30 cellular contexts compared by ENCODE assay signal in genomic region chr11:17641792-17642350, GRCh38.
"Had no signal": no experiment of that assay in that cellular context is flagged by ENCODE, and none has a peak within 500 bp of the region (broad histone marks: within the 10 kb centered on the region; RNA-seq: fewer than 3 reads in every experiment).

No MANE protein-coding gene starts in this region.

- H3K4me3 ChIP-seq: coronary artery, esophagus squamous epithelium, heart right ventricle, left lung, mucosa of descending colon, neural progenitor cell, ovary, psoas muscle, sigmoid colon, stomach, thyroid gland had no signal

- H2AFZ ChIP-seq: neural progenitor cell had no signal

- H3K27ac Mint-ChIP-seq: mesothelial cell of epicardium; naive thymus-derived CD4-positive, alpha-beta T cell; nephron; stimulated activated effector memory CD8-positive, alpha-beta T cell treated with anti-CD3 and anti-CD28 coated beads, Interleukin-12 subunit alpha, Interleukin-12 subunit beta, amount 100 ng/mL, for 72 hours had no signal

- H3K9me3 ChIP-seq: esophagus squamous epithelium, heart right ventricle, left lung, mucosa of descending colon, ovary, psoas muscle, sigmoid colon, stomach, thyroid gland had no signal

- H3K9ac ChIP-seq: neural progenitor cell had no signal

- H3K4me3 Mint-ChIP-seq: mesothelial cell of epicardium; nephron; neural progenitor cell; stimulated activated effector memory CD8-positive, alpha-beta T cell treated with anti-CD3 and anti-CD28 coated beads, Interleukin-12 subunit alpha, Interleukin-12 subunit beta, amount 100 ng/mL, for 72 hours had no signal

- H3K36me3 ChIP-seq: esophagus squamous epithelium, heart right ventricle, left lung, neural progenitor cell, ovary, sigmoid colon, stomach, thyroid gland had no signal

- H3K4me1 Mint-ChIP-seq: mesothelial cell of epicardium; naive thymus-derived CD4-positive, alpha-beta T cell; nephron; neural progenitor cell; stimulated activated effector memory CD8-positive, alpha-beta T cell treated with anti-CD3 and anti-CD28 coated beads, Interleukin-12 subunit alpha, Interleukin-12 subunit beta, amount 100 ng/mL, for 72 hours had no signal

- H3K27me3 ChIP-seq: neural progenitor cell, ovary, sigmoid colon, thyroid gland had no signal

- H3K27ac ChIP-seq: coronary artery, esophagus squamous epithelium, heart right ventricle, left lung, neural progenitor cell, ovary, psoas muscle, sigmoid colon, stomach, thyroid gland had no signal

- H3K9me3 Mint-ChIP-seq: mesothelial cell of epicardium; nephron; neural progenitor cell; stimulated activated effector memory CD8-positive, alpha-beta T cell treated with anti-CD3 and anti-CD28 coated beads, Interleukin-12 subunit alpha, Interleukin-12 subunit beta, amount 100 ng/mL, for 72 hours had no signal

- DNase-seq: dermis blood vessel endothelial cell; effector memory CD4-positive, alpha-beta T cell; erythroblast; esophagus squamous epithelium; foreskin melanocyte; glutamatergic neuron; heart right ventricle; hippocampal formation; left cardiac atrium; mesenchymal stem cell; mucosa of descending colon; naive thymus-derived CD4-positive, alpha-beta T cell; nucleus accumbens; ovary; posterior cingulate gyrus; psoas muscle; right cardiac atrium; sigmoid colon; stimulated activated CD4-positive, alpha-beta T cell treated with anti-CD3 and anti-CD28 coated beads, Interleukin-2, amount 100 ng/mL, for 24 hours; stimulated activated CD4-positive, alpha-beta T cell treated with anti-CD3 and anti-CD28 coated beads, Interleukin-4, amount 100 ng/mL, for 24 hours; stimulated activated naive CD4-positive, alpha-beta T cell treated with Interleukin-2 at 50 U/mL for 16 hours; stomach; thyroid gland; trophoblast cell had no signal

- H3K4me1 ChIP-seq: esophagus squamous epithelium, heart right ventricle, left lung, neural progenitor cell, psoas muscle, thyroid gland had no signal

- H3K36me3 Mint-ChIP-seq: mesothelial cell of epicardium; naive thymus-derived CD4-positive, alpha-beta T cell; neural progenitor cell; stimulated activated effector memory CD8-positive, alpha-beta T cell treated with anti-CD3 and anti-CD28 coated beads, Interleukin-12 subunit alpha, Interleukin-12 subunit beta, amount 100 ng/mL, for 72 hours had no signal

- H3K4me2 ChIP-seq: neural progenitor cell had no signal

- ATAC-seq: heart right ventricle; left cardiac atrium; left lung; mucosa of descending colon; naive thymus-derived CD4-positive, alpha-beta T cell; right cardiac atrium had no signal
